ENCODE assay signal across 20 cellular contexts in the genomic region with DNA sequence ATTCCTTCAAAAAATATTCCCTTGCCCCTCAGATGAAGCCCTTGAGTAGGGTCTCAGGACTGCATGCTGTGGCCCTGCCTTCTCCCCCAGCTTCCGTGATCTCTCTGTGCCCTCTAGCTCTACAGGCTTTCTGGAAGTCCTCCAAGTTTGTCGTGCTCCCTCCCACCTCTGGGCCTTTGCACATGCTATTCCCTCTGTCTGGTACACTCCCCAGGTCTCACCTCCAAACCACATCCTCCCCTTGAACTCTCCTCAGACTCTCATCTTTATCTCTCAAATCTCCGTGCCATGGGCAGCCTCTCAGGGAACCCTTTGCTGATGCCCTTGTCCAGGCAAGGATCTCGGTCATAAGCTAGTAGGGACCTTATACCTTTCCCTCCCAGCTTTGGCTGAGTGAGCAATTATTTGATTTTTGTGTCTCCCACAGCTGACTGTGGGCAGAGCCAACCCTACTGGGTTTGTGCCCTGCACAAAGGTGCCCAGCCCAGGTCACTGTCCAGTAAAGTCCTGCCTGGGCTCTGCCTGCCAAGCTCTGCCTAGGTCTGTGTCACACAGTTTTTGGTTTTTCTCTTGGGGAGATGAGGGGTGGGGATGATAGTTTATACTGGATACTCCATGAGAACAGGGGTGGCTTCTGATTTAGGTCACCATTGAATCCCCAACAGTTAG.
DNase-seq lines count a peak whose midpoint lies in the region; ATAC-seq, FAIRE-seq and TF ChIP-seq lines count a peak whose summit lies in the region.
"Had no signal": no experiment of that assay in that cellular context is flagged by ENCODE, and none has a peak within 500 bp of the region (broad histone marks: within the 10 kb centered on the region; RNA-seq: fewer than 3 reads in every experiment).

No MANE protein-coding gene starts in this region.

- CTCF ChIA-PET in activated CD8-positive, alpha-beta T cell treated with anti-CD3 and anti-CD28 coated beads for 36 hours (lab: Charles Lee): no interaction called here
- CTCF ChIA-PET in activated CD8-positive, alpha-beta T cell treated with anti-CD3 and anti-CD28 coated beads, Interleukin-2, amount 10 ng/mL, durations not matched to agents 7 days and 5 days (lab: Charles Lee): no interaction called here
- CTCF ChIA-PET in HepG2 (lab: Yijun Ruan, JAX; ENCODE audit: low intra/inter-chr PET ratio, low total read pairs): no interaction called here

- no peaks in the 10 kb centered on the region for H3K36me3 ChIP-seq in liver (ENCODE audit: control insufficient read depth in 4 of 4, insufficient read depth in 3 of 4, low read depth in 1 of 4, low read length in 3 of 4)
- no peaks in the 10 kb centered on the region for H3K36me3 ChIP-seq in HepG2 (replicated peaks in 1 of 2; ENCODE audit: control insufficient read depth in 1 of 2, insufficient read depth in 2 of 2, low read length in 2 of 2)

- no peak for TF ChIP-seq CTCF in activated CD8-positive, alpha-beta T cell treated with anti-CD3 and anti-CD28 coated beads for 36 hours (IDR thresholded peaks at IDR 0.05)
- TF ChIP-seq CTCF in liver (IDR thresholded peaks at IDR 0.05; ENCODE audit: low read depth, low read length, missing input control) (no peak), HepG2 (CRISPR knock-in tag; IDR thresholded peaks at IDR 0.05) (no peak)

- peak; percentile 9 for DNase-seq in activated CD8-positive, alpha-beta T cell treated with anti-CD3 and anti-CD28 coated beads for 36 hours
- no peak for DNase-seq in activated CD8-positive, alpha-beta T cell treated with anti-CD3 and anti-CD28 coated beads, Interleukin-2, amount 10 ng/mL, durations not matched to agents 7 days and 5 days
- no peak for DNase-seq in HepG2 (ENCODE audit: low spot score)
- peak; percentile 79 for DNase-seq in left lobe of liver (ENCODE audit: low spot score)
- DNase-seq in stimulated activated effector memory CD8-positive, alpha-beta T cell treated with anti-CD3 and anti-CD28 coated beads, Interleukin-12 subunit alpha, Interleukin-12 subunit beta, amount 100 ng/mL, for 72 hours (ENCODE audit: low spot score in 2 of 2): no peak
- DNase-seq: AML-193; Caco-2; CD4-positive, alpha-beta T cell; GDM1; GOT3; H9 had no signal

- no peaks in the 10 kb centered on the region for H4K20me1 ChIP-seq in HepG2 (ENCODE audit: insufficient read depth, low read length)

- BruUV-seq in HepG2 (replicated peaks; lab: Mats Ljungman, UMichigan): no TSS peak

- no peak for FAIRE-seq in HepG2 (lab: Jason Lieb, UNC)
- FAIRE-seq: A549, D721Med had no signal

- H3K27ac Mint-ChIP-seq in activated CD8-positive, alpha-beta T cell treated with anti-CD3 and anti-CD28 coated beads for 36 hours: no peak overlapping the region
- H3K27ac Mint-ChIP-seq in activated CD8-positive, alpha-beta T cell treated with anti-CD3 and anti-CD28 coated beads, Interleukin-2, amount 10 ng/mL, durations not matched to agents 7 days and 5 days: no peak overlapping the region
- H3K27ac Mint-ChIP-seq in stimulated activated effector memory CD8-positive, alpha-beta T cell treated with anti-CD3 and anti-CD28 coated beads, Interleukin-12 subunit alpha, Interleukin-12 subunit beta, amount 100 ng/mL, for 72 hours: peak overlapping the region; percentile 63
- H3K27ac Mint-ChIP-seq: CD4-positive, alpha-beta T cell; H9; IgD-negative memory B cell had no signal

- TF ChIP-seq POLR2A in HepG2 (IDR thresholded peaks at IDR 0.05; ENCODE audit: insufficient read depth in 1 of 2, low read depth in 2 of 2, low read length in 2 of 2): no peak

- H3K27ac ChIP-seq in liver (ENCODE audit: low read depth in 1 of 2, low read length in 2 of 2) (no peak overlapping the region), HepG2 (ENCODE audit: extremely low read length, insufficient read depth, low read length) (no peak overlapping the region)
- H3K27ac ChIP-seq: 22Rv1, A549, C4-2B, HL-60 had no signal

- in situ Hi-C loops in HepG2 (cut with HindIII; ENCODE audit: extremely low pct_ligation_motif_present, low pct_unique_long_range_greater_than_20kb): no loop called here

- H3K4me3 ChIP-seq in liver (ENCODE audit: low read depth in 1 of 3, low read length in 3 of 3): no peak overlapping the region
- H3K4me3 ChIP-seq in HepG2 (replicated peaks in 1 of 3; ENCODE audit: insufficient read depth in 1 of 3, low read depth in 2 of 3, low read length in 3 of 3): no peak overlapping the region
- H3K4me3 ChIP-seq: A549 had no signal

- peaks cover 7% of the 10 kb centered on the region for H3K27me3 Mint-ChIP-seq in activated CD8-positive, alpha-beta T cell treated with anti-CD3 and anti-CD28 coated beads for 36 hours
- H3K27me3 Mint-ChIP-seq in activated CD8-positive, alpha-beta T cell treated with anti-CD3 and anti-CD28 coated beads, Interleukin-2, amount 10 ng/mL, durations not matched to agents 7 days and 5 days (ENCODE audit: low read depth): peaks cover 12% of the 10 kb centered on the region

- TF ChIP-seq RAD21 in liver (IDR thresholded peaks at IDR 0.05) (peak in 1 of 2 donors; percentile 21), HepG2 (CRISPR knock-in tag; IDR thresholded peaks at IDR 0.05) (no peak)

- H3K36me3 Mint-ChIP-seq in activated CD8-positive, alpha-beta T cell treated with anti-CD3 and anti-CD28 coated beads for 36 hours (ENCODE audit: low read depth): no peaks in the 10 kb centered on the region
- no peaks in the 10 kb centered on the region for H3K36me3 Mint-ChIP-seq in activated CD8-positive, alpha-beta T cell treated with anti-CD3 and anti-CD28 coated beads, Interleukin-2, amount 10 ng/mL, durations not matched to agents 7 days and 5 days (ENCODE audit: low read depth)
- no peaks in the 10 kb centered on the region for H3K36me3 Mint-ChIP-seq in stimulated activated effector memory CD8-positive, alpha-beta T cell treated with anti-CD3 and anti-CD28 coated beads, Interleukin-12 subunit alpha, Interleukin-12 subunit beta, amount 100 ng/mL, for 72 hours

- H3K9ac ChIP-seq in liver (ENCODE audit: low read depth in 1 of 2, low read length in 2 of 2): no peak overlapping the region
- no peak overlapping the region for H3K9ac ChIP-seq in HepG2 (ENCODE audit: insufficient read depth, low read depth, low read length)

- peaks cover 0 to 7% (median 6%) of the 10 kb centered on the region in 4 donors for H3K4me1 ChIP-seq in liver (ENCODE audit: control insufficient read depth in 4 of 4, insufficient read depth in 4 of 4, low read length in 3 of 4)
- H3K4me1 ChIP-seq in HepG2 (ENCODE audit: insufficient read depth, low read length): no peaks in the 10 kb centered on the region
- H3K4me1 ChIP-seq: A549, Caco-2 had no signal

- no peaks in the 10 kb centered on the region for H3K9me3 ChIP-seq in liver (ENCODE audit: control insufficient read depth in 4 of 4, low read length in 3 of 4)
- H3K9me3 ChIP-seq in HepG2 (ENCODE audit: low read length): no peaks in the 10 kb centered on the region
- H3K9me3 ChIP-seq: A549, Caco-2 had no signal

- POLR2A ChIA-PET in activated CD8-positive, alpha-beta T cell treated with anti-CD3 and anti-CD28 coated beads for 36 hours (lab: Charles Lee): interaction anchor here (0.6 kb wide), 1 partner anchor 1145 kb away, joined by 3 read pairs; no protein-coding TSS in a partner anchor
- POLR2A ChIA-PET in activated CD8-positive, alpha-beta T cell treated with anti-CD3 and anti-CD28 coated beads, Interleukin-2, amount 10 ng/mL, durations not matched to agents 7 days and 5 days (lab: Charles Lee): no interaction called here
- POLR2A ChIA-PET in HepG2 (lab: Yijun Ruan, JAX): no interaction called here

- no peak overlapping the region for H2AFZ ChIP-seq in HepG2 (ENCODE audit: low read length)

- TF ChIP-seq EP300 in HepG2 (IDR thresholded peaks at IDR 0.05; ENCODE audit: low read depth in 2 of 2, low read length in 2 of 2) (no peak), HepG2 (CRISPR knock-in tag; IDR thresholded peaks at IDR 0.05; ENCODE audit: borderline replicate concordance) (no peak)

- 61% methylated on average over 4 of the region's 4 CpGs for WGBS in liver
- 34% methylated on average over 4 of the region's 4 CpGs for WGBS in HepG2 (ENCODE audit: low lambda C conversion rate)

- H3K27me3 ChIP-seq in liver (ENCODE audit: control insufficient read depth in 4 of 4, insufficient read depth in 4 of 4, low read length in 3 of 4): no peaks in the 10 kb centered on the region
- H3K27me3 ChIP-seq in HepG2 (ENCODE audit: control insufficient read depth in 1 of 2, insufficient read depth in 2 of 2, low read length in 2 of 2): no peaks in the 10 kb centered on the region; a peak in 1 of 5 replicates

- no peaks in the 10 kb centered on the region for H3K9me3 Mint-ChIP-seq in activated CD8-positive, alpha-beta T cell treated with anti-CD3 and anti-CD28 coated beads for 36 hours
- H3K9me3 Mint-ChIP-seq in activated CD8-positive, alpha-beta T cell treated with anti-CD3 and anti-CD28 coated beads, Interleukin-2, amount 10 ng/mL, durations not matched to agents 7 days and 5 days (ENCODE audit: insufficient read depth): no peaks in the 10 kb centered on the region
- peaks cover 3% of the 10 kb centered on the region for H3K9me3 Mint-ChIP-seq in stimulated activated effector memory CD8-positive, alpha-beta T cell treated with anti-CD3 and anti-CD28 coated beads, Interleukin-12 subunit alpha, Interleukin-12 subunit beta, amount 100 ng/mL, for 72 hours
- H3K9me3 Mint-ChIP-seq: CD4-positive, alpha-beta T cell had no signal

- H3K4me2 ChIP-seq in HepG2 (ENCODE audit: low read depth, low read length): no peak overlapping the region
- H3K4me2 ChIP-seq: A549 had no signal

- no peaks in the 10 kb centered on the region for H3K79me2 ChIP-seq in HepG2 (ENCODE audit: insufficient read depth, low read length)

- intact Hi-C loops in activated CD8-positive, alpha-beta T cell treated with anti-CD3 and anti-CD28 coated beads for 36 hours (cut with micrococcal nuclease): no loop called here
- intact Hi-C loops in HepG2 (cut with micrococcal nuclease; ENCODE audit: unreplicated experiment): no loop called here

- no peak for ATAC-seq in activated CD8-positive, alpha-beta T cell treated with anti-CD3 and anti-CD28 coated beads for 36 hours
- no peak for ATAC-seq in activated CD8-positive, alpha-beta T cell treated with anti-CD3 and anti-CD28 coated beads, Interleukin-2, amount 10 ng/mL, durations not matched to agents 7 days and 5 days
- no peak for ATAC-seq in HepG2
- peak; percentile 98 for ATAC-seq in left lobe of liver
- no peak for ATAC-seq in stimulated activated effector memory CD8-positive, alpha-beta T cell treated with anti-CD3 and anti-CD28 coated beads, Interleukin-12 subunit alpha, Interleukin-12 subunit beta, amount 100 ng/mL, for 72 hours
- no peak for ATAC-seq in HG03520 (IDR thresholded peaks at IDR 0.05; ENCODE audit: unreplicated experiment)
- no peak for ATAC-seq in HG02852 (IDR thresholded peaks at IDR 0.05; ENCODE audit: unreplicated experiment)
- ATAC-seq: A549 had no signal

- no peak overlapping the region for H3K4me3 Mint-ChIP-seq in activated CD8-positive, alpha-beta T cell treated with anti-CD3 and anti-CD28 coated beads for 36 hours
- no peak overlapping the region for H3K4me3 Mint-ChIP-seq in activated CD8-positive, alpha-beta T cell treated with anti-CD3 and anti-CD28 coated beads, Interleukin-2, amount 10 ng/mL, durations not matched to agents 7 days and 5 days
- H3K4me3 Mint-ChIP-seq in stimulated activated effector memory CD8-positive, alpha-beta T cell treated with anti-CD3 and anti-CD28 coated beads, Interleukin-12 subunit alpha, Interleukin-12 subunit beta, amount 100 ng/mL, for 72 hours: no peak overlapping the region
- H3K4me3 Mint-ChIP-seq: CD4-positive, alpha-beta T cell; H9; IgD-negative memory B cell had no signal

- peaks cover 10% of the 10 kb centered on the region for H3K4me1 Mint-ChIP-seq in activated CD8-positive, alpha-beta T cell treated with anti-CD3 and anti-CD28 coated beads for 36 hours (ENCODE audit: low read depth)
- H3K4me1 Mint-ChIP-seq in activated CD8-positive, alpha-beta T cell treated with anti-CD3 and anti-CD28 coated beads, Interleukin-2, amount 10 ng/mL, durations not matched to agents 7 days and 5 days (ENCODE audit: low read depth): peaks cover 27% of the 10 kb centered on the region
- H3K4me1 Mint-ChIP-seq in stimulated activated effector memory CD8-positive, alpha-beta T cell treated with anti-CD3 and anti-CD28 coated beads, Interleukin-12 subunit alpha, Interleukin-12 subunit beta, amount 100 ng/mL, for 72 hours: peaks cover 19% of the 10 kb centered on the region

Comparison
In these comparisons a context has a peak if more than half of its experiments do, and no peak if none do; other contexts are left out.
1. DNase-seq: peak in activated CD8-positive, alpha-beta T cell treated with anti-CD3 and anti-CD28 coated beads for 36 hours (single experiment) and left lobe of liver (single experiment); none in activated CD8-positive, alpha-beta T cell treated with anti-CD3 and anti-CD28 coated beads, Interleukin-2, amount 10 ng/mL, durations not matched to agents 7 days and 5 days (single experiment), HepG2 (single experiment) and stimulated activated effector memory CD8-positive, alpha-beta T cell treated with anti-CD3 and anti-CD28 coated beads, Interleukin-12 subunit alpha, Interleukin-12 subunit beta, amount 100 ng/mL, for 72 hours (0 of 2).